In genomic region chr14:89388853-89389252, GRCh38 we compare ENCODE assay signal across 12 cellular contexts. TPM values are rescaled to one million over a fixed set of nuclear protein-coding genes. Genes with fewer than 3 reads are reported as not detected.
DNase-seq lines count a peak whose midpoint lies in the region; FAIRE-seq and TF ChIP-seq lines count a peak whose summit lies in the region.
"Had no signal": no experiment of that assay in that cellular context is flagged by ENCODE, and none has a peak within 500 bp of the region (broad histone marks: within the 10 kb centered on the region; RNA-seq: fewer than 3 reads in every experiment).

No MANE protein-coding gene starts in this region.

- TF ChIP-seq CTCF in SK-N-SH (IDR thresholded peaks at IDR 0.05), result peak; percentile 32
- peak; percentile 42 for TF ChIP-seq CTCF in fibroblast of pulmonary artery (IDR thresholded peaks at IDR 0.05; ENCODE audit: low read length, missing control alignments)
- TF ChIP-seq CTCF in retinal pigment epithelial cell (conservative IDR thresholded peaks at IDR 0.05; ENCODE audit: low read depth, low read length), result peak; percentile 22

- in situ Hi-C loops in GM23248 (cut with MboI) (no loop called here), ACHN (cut with HindIII; ENCODE audit: low pct_ligation_motif_present, low pct_unique_long_range_greater_than_20kb, low sequenced_read_pairs) (no loop called here)

- H3K79me2 ChIP-seq in GM23248 (ENCODE audit: insufficient read depth), result peaks cover 69% of the 10 kb centered on the region
- peaks cover 9% of the 10 kb centered on the region; the same call in 1 of the 2 replicates for H3K79me2 ChIP-seq in SK-N-SH (ENCODE audit: insufficient read depth)

- no peak for FAIRE-seq in GM12891 (lab: Jason Lieb, UNC)

- WGBS in GM23248 (ENCODE audit: low coverage in 1 of 2, low lambda C conversion rate in 2 of 2, missing lambda C conversion rate in 2 of 2), 2 experiments, result 72 to 79% methylated on average over 5 of the region's 5 CpGs
- WGBS in SK-N-SH (ENCODE audit: low lambda C conversion rate), result 68% methylated on average over 5 of the region's 5 CpGs

- no peaks in the 10 kb centered on the region for H3K27me3 ChIP-seq in GM23248 (replicated peaks; ENCODE audit: insufficient read depth)
- no peaks in the 10 kb centered on the region for H3K27me3 ChIP-seq in SK-N-SH (ENCODE audit: insufficient read depth)
- H3K27me3 ChIP-seq in SJCRH30, result no peaks in the 10 kb centered on the region
- H3K27me3 ChIP-seq: neutrophil had no signal

- TF ChIP-seq EP300 in SK-N-SH (IDR thresholded peaks at IDR 0.05; ENCODE audit: borderline replicate concordance in 1 of 2, low read depth in 1 of 2, low read length in 1 of 2), result no peak

- CTCF ChIA-PET in SK-N-SH (lab: Yijun Ruan, JAX), result interaction anchor here (1.1 to 2.3 kb wide), 3 partner anchors 312 to 537 kb away, joined by 3 to 7 read pairs (median 3); no protein-coding TSS in a partner anchor

- H3K27ac ChIP-seq in GM23248 (no peak overlapping the region), SK-N-SH (ENCODE audit: low read depth in 2 of 2, low read length in 1 of 2) (no peak overlapping the region; a peak in 1 of 4 replicates), SJCRH30 (no peak overlapping the region)
- H3K27ac ChIP-seq: neutrophil had no signal

- H3K4me3 ChIP-seq in GM23248, result no peak overlapping the region
- no peak overlapping the region for H3K4me3 ChIP-seq in SK-N-SH (ENCODE audit: low read depth in 2 of 2, low read length in 1 of 2)
- H3K4me3 ChIP-seq in fibroblast of pulmonary artery (replicated peaks; ENCODE audit: low read depth, low read length), result no peak overlapping the region
- H3K4me3 ChIP-seq in retinal pigment epithelial cell (ENCODE audit: low read length), result no peak overlapping the region
- no peak overlapping the region for H3K4me3 ChIP-seq in SJCRH30

- peak; percentile 59 for TF ChIP-seq RAD21 in SK-N-SH (IDR thresholded peaks at IDR 0.05; ENCODE audit: low read length)

- H3K36me3 ChIP-seq in GM23248 (ENCODE audit: low read depth) (no peaks in the 10 kb centered on the region), SK-N-SH (replicated peaks in 1 of 2; ENCODE audit: control insufficient read depth in 1 of 2, insufficient read depth in 2 of 2, low read length in 1 of 2) (no peaks in the 10 kb centered on the region), SJCRH30 (no peaks in the 10 kb centered on the region)
- H3K36me3 ChIP-seq: neutrophil had no signal

- no peaks in the 10 kb centered on the region for H3F3A ChIP-seq in GM23248 (ENCODE audit: insufficient read depth)
- H3F3A ChIP-seq in SK-N-SH (replicated peaks; ENCODE audit: insufficient read depth), result no peaks in the 10 kb centered on the region

- peaks cover 12% of the 10 kb centered on the region for H3K4me1 ChIP-seq in GM23248 (ENCODE audit: insufficient read depth)
- H3K4me1 ChIP-seq in SK-N-SH (ENCODE audit: control insufficient read depth in 1 of 2, insufficient read depth in 2 of 2, low read depth in 1 of 2, low read length in 1 of 2), result peaks cover 0 to 21% of the 10 kb centered on the region in 2 experiments; a peak in 2 of 4 replicates
- peaks cover 7% of the 10 kb centered on the region for H3K4me1 ChIP-seq in SJCRH30

- no peaks in the 10 kb centered on the region for H3K9me3 ChIP-seq in GM23248 (ENCODE audit: low read depth)
- H3K9me3 ChIP-seq in SK-N-SH, result no peaks in the 10 kb centered on the region
- no peaks in the 10 kb centered on the region for H3K9me3 ChIP-seq in SJCRH30 (replicated peaks)
- H3K9me3 ChIP-seq: neutrophil had no signal

- POLR2A ChIA-PET in SK-N-SH (lab: Yijun Ruan, JAX), result no interaction called here

- H4K20me1 ChIP-seq in GM23248 (ENCODE audit: insufficient read depth) (no peaks in the 10 kb centered on the region), SK-N-SH (ENCODE audit: insufficient read depth) (no peaks in the 10 kb centered on the region)

- DNase-seq in GM23248 (peak; percentile 40), SK-N-SH (no peak), fibroblast of pulmonary artery (ENCODE audit: low read depth) (peak; percentile 48), retinal pigment epithelial cell (ENCODE audit: low read depth) (no peak), GM12891 (ENCODE audit: insufficient read length, low spot score) (no peak), SJCRH30 (no peak), kidney tubule cell (ENCODE audit: low spot score) (no peak), ACHN (no peak)
- DNase-seq: activated T-cell treated with anti-CD3 and anti-CD28 coated beads, Interleukin-2, amount 50 U/mL, for 1 hour; left colon; Right ventricle myocardium superior had no signal

- H2AFZ ChIP-seq in GM23248, result no peak overlapping the region
- H2AFZ ChIP-seq in SK-N-SH (ENCODE audit: low read depth), result no peak overlapping the region

- H3K9me2 ChIP-seq in GM23248 (ENCODE audit: insufficient read depth) (no peaks in the 10 kb centered on the region), SK-N-SH (no peaks in the 10 kb centered on the region)

- no peak for TF ChIP-seq POLR2A in GM12891 (IDR thresholded peaks at IDR 0.05; ENCODE audit: low read depth, low read length)

- H3K4me2 ChIP-seq in GM23248 (ENCODE audit: unreplicated experiment) (no peak overlapping the region), SK-N-SH (no peak overlapping the region)

- H3K9ac ChIP-seq in GM23248 (no peak overlapping the region), SK-N-SH (no peak overlapping the region)

TF ChIP-seq in SK-N-SH, 30 proteins besides CTCF, POLR2A, EP300 and RAD21:
- TF ChIP-seq USF2 (IDR thresholded peaks at IDR 0.05; ENCODE audit: borderline replicate concordance, low read depth, low read length), result no peak
- peak; percentile 31 for TF ChIP-seq SMC3 (IDR thresholded peaks at IDR 0.05; ENCODE audit: low read depth, low read length)

TF ChIP-seq in GM12891, 5 proteins besides CTCF, POLR2A, EP300 and RAD21:
- TF ChIP-seq SPI1 (IDR thresholded peaks at IDR 0.05; ENCODE audit: low read depth, low read length) (no peak), POLR2AphosphoS5 (IDR thresholded peaks at IDR 0.05; ENCODE audit: low read depth, low read length) (no peak), PAX5 (IDR thresholded peaks at IDR 0.05; ENCODE audit: insufficient read depth, low read length, severe bottlenecking) (no peak), TAF1 (IDR thresholded peaks at IDR 0.05; ENCODE audit: low read depth, low read length) (no peak), POU2F2 (IDR thresholded peaks at IDR 0.05; ENCODE audit: low read depth, low read length) (no peak)

RNA-seq across cellular contexts. Expression of gene FOXN3, which starts 28.2 kb away (rescaled TPM):
- total RNA-seq in GM23248 (2014; rRNA removed; shearing (Covaris generic)), result 15.9 and 18.6 TPM in 2 replicates
- polyA plus RNA-seq in GM23248 (2016; fragmentation: Nextera tagmentation; extraction: Ambion mirVana) (18.6 and 19.0 TPM in 2 replicates), SK-N-SH (2012; rRNA removed) (9.8 and 12.0 TPM in 2 replicates)
- 10.5 and 11.9 TPM in 2 replicates for polyA plus RNA-seq in SK-N-SH (2012; cell fraction: cytosol; rRNA removed)
- 9.6 and 9.8 TPM in 2 replicates for polyA plus RNA-seq in SK-N-SH (2012; cell fraction: nucleus; rRNA removed)
- 15.4 TPM for polyA plus RNA-seq in GM12891 (2012; ENCODE audit: low read depth, missing spikeins)
- 45.8 and 49.7 TPM in 2 replicates for total RNA-seq in SJCRH30 (2014; rRNA removed; shearing (Covaris generic))

Comparison
In these comparisons a context has a peak if more than half of its experiments do, and no peak if none do; other contexts are left out.
1. DNase-seq: peak in GM23248 (single experiment) and fibroblast of pulmonary artery (single experiment); none in SK-N-SH (single experiment), retinal pigment epithelial cell (single experiment), GM12891 (single experiment), SJCRH30 (0 of 2), kidney tubule cell (single experiment) and ACHN (single experiment).
2. Peak in every context shown above with its lines, with median percentiles within 50 percentile points of each other: CTCF ChIP-seq.